ENCODE assay signal across 9 cellular contexts in the genomic region with DNA sequence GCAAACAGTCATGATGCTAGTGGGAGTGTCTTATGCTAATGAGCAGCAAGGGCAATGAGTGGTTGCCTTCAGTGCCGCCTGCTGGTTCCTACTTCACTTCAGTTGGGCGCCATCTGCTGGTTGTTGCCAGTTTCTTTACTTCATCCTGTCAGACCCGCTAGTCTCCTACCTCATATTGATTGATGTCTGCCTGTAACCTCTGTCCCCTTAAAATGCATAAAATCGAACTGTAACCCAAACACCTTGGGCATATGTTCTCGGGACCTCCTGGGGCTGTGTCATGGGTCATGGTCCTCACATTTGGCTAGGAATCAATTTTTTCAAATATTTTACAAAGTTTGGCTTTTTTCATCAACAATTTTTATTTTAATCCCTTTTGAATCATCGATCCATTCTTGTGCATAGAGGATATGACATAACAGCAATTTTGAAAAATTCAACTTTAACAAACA.
DNase-seq lines count a peak whose midpoint lies in the region; ATAC-seq and TF ChIP-seq lines count a peak whose summit lies in the region.
"Had no signal": no experiment of that assay in that cellular context is flagged by ENCODE, and none has a peak within 500 bp of the region (broad histone marks: within the 10 kb centered on the region; RNA-seq: fewer than 3 reads in every experiment).

No MANE protein-coding gene starts in this region.

- intact Hi-C loops in CD14-positive monocyte (cut with micrococcal nuclease) = no loop called here

- DNase-seq in CD14-positive monocyte (ENCODE audit: low spot score) (peak; percentile 87), NCI-H2171 treated with DMSO at 0.1 percent for 48 hours (lab: John Stamatoyannopoulos, UW) (peak; percentile 80), myocyte (ENCODE audit: low read depth) (peak; percentile 57)
- DNase-seq in activated CD4-positive, alpha-beta T cell treated with anti-CD3 and anti-CD28 coated beads for 4 hours = peak; percentile 81 to 86
- DNase-seq in effector CD4-positive, alpha-beta T cell = peak; percentile 78

- peak; percentile 89 for TF ChIP-seq CTCF in CD14-positive monocyte (IDR thresholded peaks at IDR 0.05)

- no peaks in the 10 kb centered on the region for H3K4me1 Mint-ChIP-seq in CD14-positive monocyte
- H3K4me1 Mint-ChIP-seq in stimulated activated memory B cell treated with anti-CD40 and anti-IgM and Interleukin-4, amounts not matched to agents 10 μg/mL and 1 μg/mL and 100 μg/mL, for 72 hours = peaks cover 30% of the 10 kb centered on the region

- H3K36me3 Mint-ChIP-seq in CD14-positive monocyte = no peaks in the 10 kb centered on the region
- no peaks in the 10 kb centered on the region for H3K36me3 Mint-ChIP-seq in stimulated activated memory B cell treated with anti-CD40 and anti-IgM and Interleukin-4, amounts not matched to agents 10 μg/mL and 1 μg/mL and 100 μg/mL, for 72 hours
- H3K36me3 Mint-ChIP-seq: activated naive CD4-positive, alpha-beta T cell treated with anti-CD3 and anti-CD28 coated beads, Interleukin-2, amount 50 U/mL, for 24 hours had no signal

- H3K27me3 Mint-ChIP-seq in CD14-positive monocyte (ENCODE audit: low read depth in 3 of 3) = peaks cover 7 to 18% (median 10%) of the 10 kb centered on the region in 3 donors
- peaks cover 31% of the 10 kb centered on the region for H3K27me3 Mint-ChIP-seq in stimulated activated memory B cell treated with anti-CD40 and anti-IgM and Interleukin-4, amounts not matched to agents 10 μg/mL and 1 μg/mL and 100 μg/mL, for 72 hours
- H3K27me3 Mint-ChIP-seq: activated naive CD4-positive, alpha-beta T cell treated with anti-CD3 and anti-CD28 coated beads, Interleukin-2, amount 50 U/mL, for 24 hours had no signal

- peaks cover 0 to 9% (median 3%) of the 10 kb centered on the region in 7 donors for H3K9me3 Mint-ChIP-seq in CD14-positive monocyte
- no peaks in the 10 kb centered on the region for H3K9me3 Mint-ChIP-seq in stimulated activated memory B cell treated with anti-CD40 and anti-IgM and Interleukin-4, amounts not matched to agents 10 μg/mL and 1 μg/mL and 100 μg/mL, for 72 hours
- H3K9me3 Mint-ChIP-seq: activated naive CD4-positive, alpha-beta T cell treated with anti-CD3 and anti-CD28 coated beads, Interleukin-2, amount 50 U/mL, for 24 hours had no signal

- peak; percentile 100 for ATAC-seq in GM18909 (IDR thresholded peaks at IDR 0.05; ENCODE audit: poor library complexity, unreplicated experiment)
- peak; percentile 99 for ATAC-seq in HG03103 (IDR thresholded peaks at IDR 0.05; ENCODE audit: low read depth, unreplicated experiment)
- peak; percentile 96 for ATAC-seq in stimulated activated memory B cell treated with anti-CD40 and anti-IgM and Interleukin-4, amounts not matched to agents 10 μg/mL and 1 μg/mL and 100 μg/mL, for 72 hours

- H3K27ac Mint-ChIP-seq in CD14-positive monocyte = no peak overlapping the region
- H3K27ac Mint-ChIP-seq in stimulated activated memory B cell treated with anti-CD40 and anti-IgM and Interleukin-4, amounts not matched to agents 10 μg/mL and 1 μg/mL and 100 μg/mL, for 72 hours = no peak overlapping the region
- H3K27ac Mint-ChIP-seq: activated naive CD4-positive, alpha-beta T cell treated with anti-CD3 and anti-CD28 coated beads, Interleukin-2, amount 50 U/mL, for 24 hours had no signal

- H3K4me3 Mint-ChIP-seq in CD14-positive monocyte = no peak overlapping the region
- H3K4me3 Mint-ChIP-seq in stimulated activated memory B cell treated with anti-CD40 and anti-IgM and Interleukin-4, amounts not matched to agents 10 μg/mL and 1 μg/mL and 100 μg/mL, for 72 hours = no peak overlapping the region
- H3K4me3 Mint-ChIP-seq: activated naive CD4-positive, alpha-beta T cell treated with anti-CD3 and anti-CD28 coated beads, Interleukin-2, amount 50 U/mL, for 24 hours had no signal

Comparison
In these comparisons a context has a peak if more than half of its experiments do, and no peak if none do; other contexts are left out.
1. Peak in every context shown above with its lines: DNase-seq and ATAC-seq.